ENCODE assay signal across 9 cellular contexts in the genomic region with DNA sequence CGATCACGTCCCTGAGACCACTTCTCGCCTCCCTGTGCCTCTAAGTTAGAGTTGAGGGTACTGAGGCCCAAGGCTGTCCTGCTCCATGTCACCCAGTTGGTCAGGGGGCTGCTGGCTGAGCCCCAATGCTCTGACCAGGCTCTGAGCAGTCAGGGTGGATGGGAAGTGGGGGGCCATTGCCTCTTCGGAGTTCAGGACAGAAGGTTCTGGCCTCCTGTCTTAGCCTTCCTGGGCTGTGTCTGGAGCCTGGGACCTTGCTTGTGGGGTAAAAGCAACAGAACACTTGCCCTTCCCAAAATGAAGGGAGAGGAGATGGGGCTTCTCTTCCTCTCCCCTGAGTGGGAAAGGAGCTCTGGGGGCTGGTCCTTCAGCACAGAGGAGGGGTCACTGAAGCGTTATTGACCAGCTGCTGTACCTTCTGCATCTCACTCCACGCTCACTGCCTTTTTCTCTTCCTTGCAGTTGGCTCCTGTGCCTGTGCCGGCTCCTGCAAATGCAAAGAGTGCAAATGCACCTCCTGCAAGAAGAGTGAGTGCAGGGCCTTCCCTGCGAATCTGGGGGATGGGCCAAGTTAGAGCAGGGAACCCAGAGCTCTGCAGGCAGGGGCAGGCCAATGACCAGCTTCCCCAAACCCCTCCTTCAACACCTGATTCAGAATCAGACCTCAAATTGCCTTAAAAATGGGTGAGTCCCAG. TPM values are rescaled to one million over a fixed set of nuclear protein-coding genes. Genes with fewer than 3 reads are reported as not detected.
A peak's percentile ranks its signal among the peaks of the same experiment; 100 is the strongest.
DNase-seq lines count a peak whose midpoint lies in the region; TF ChIP-seq lines count a peak whose summit lies in the region.
"Had no signal": no experiment of that assay in that cellular context is flagged by ENCODE, and none has a peak within 500 bp of the region (broad histone marks: within the 10 kb centered on the region; RNA-seq: fewer than 3 reads in every experiment).

No MANE protein-coding gene starts in this region.

- H3K36me3 Mint-ChIP-seq in activated naive CD4-positive, alpha-beta T cell treated with anti-CD3 and anti-CD28 coated beads for 36 hours (ENCODE audit: low read depth): peaks cover 4% of the 10 kb centered on the region

- intact Hi-C loops in activated naive CD4-positive, alpha-beta T cell treated with anti-CD3 and anti-CD28 coated beads for 36 hours (cut with micrococcal nuclease): loop anchor here (1.0 to 5.0 kb wide), 12 partner anchors 9 to 326 kb away; a partner anchor contains a TSS
- intact Hi-C loops in posterior vena cava (cut with DNase I): no loop called here

- no peaks in the 10 kb centered on the region for H3K27me3 Mint-ChIP-seq in activated naive CD4-positive, alpha-beta T cell treated with anti-CD3 and anti-CD28 coated beads for 36 hours (ENCODE audit: low read depth)

- no peaks in the 10 kb centered on the region for H3K36me3 ChIP-seq in SJCRH30

- H3K9me3 Mint-ChIP-seq in activated naive CD4-positive, alpha-beta T cell treated with anti-CD3 and anti-CD28 coated beads for 36 hours: peaks cover 3% of the 10 kb centered on the region

- no peaks in the 10 kb centered on the region for H3K27me3 ChIP-seq in SJCRH30

- no peaks in the 10 kb centered on the region for H3K9me3 ChIP-seq in SJCRH30 (replicated peaks)

- peak overlapping the region; percentile 92 for H3K4me3 Mint-ChIP-seq in activated naive CD4-positive, alpha-beta T cell treated with anti-CD3 and anti-CD28 coated beads for 36 hours

- peak overlapping the region; percentile 70 for H3K4me3 ChIP-seq in SJCRH30
- peak overlapping the region; percentile 97 for H3K4me3 ChIP-seq in epithelial cell of proximal tubule (ENCODE audit: low read depth, low read length)

- H3K4me1 Mint-ChIP-seq in activated naive CD4-positive, alpha-beta T cell treated with anti-CD3 and anti-CD28 coated beads for 36 hours (ENCODE audit: low read depth): peaks cover 19% of the 10 kb centered on the region

- H3K4me1 ChIP-seq in SJCRH30: peaks cover 8% of the 10 kb centered on the region

- peak; percentile 28 for DNase-seq in activated naive CD4-positive, alpha-beta T cell treated with anti-CD3 and anti-CD28 coated beads for 36 hours
- DNase-seq in activated naive CD4-positive, alpha-beta T cell treated with anti-CD3 and anti-CD28 coated beads, Interleukin-2, amount 50 U/mL, for 16 hours: no peak
- DNase-seq in SJCRH30: no peak
- DNase-seq in epithelial cell of proximal tubule (ENCODE audit: low read depth): no peak
- DNase-seq in posterior vena cava (ENCODE audit: low spot score): peak; percentile 80
- DNase-seq in activated CD4-positive, CD25-positive, alpha-beta regulatory T cell treated with anti-CD3 and anti-CD28 coated beads, Interleukin-2, amount 50 U/mL, for 72 hours: no peak
- no peak for DNase-seq in NCI-H2081 treated with DMSO at 0.1 percent for 48 hours (lab: John Stamatoyannopoulos, UW)
- no peak for DNase-seq in NCI-H446 (lab: John Stamatoyannopoulos, UW)

- CTCF ChIA-PET in activated naive CD4-positive, alpha-beta T cell treated with anti-CD3 and anti-CD28 coated beads for 36 hours (lab: Charles Lee): interaction anchor here (1.2 to 3.9 kb wide), 4 partner anchors 9 to 169 kb away, joined by 3 to 19 read pairs (median 4); no protein-coding TSS in a partner anchor

- H3K27ac Mint-ChIP-seq in activated naive CD4-positive, alpha-beta T cell treated with anti-CD3 and anti-CD28 coated beads for 36 hours: peak overlapping the region; percentile 83

- TF ChIP-seq CTCF in epithelial cell of proximal tubule (conservative IDR thresholded peaks at IDR 0.05; ENCODE audit: low read depth, low read length): no peak

- peak overlapping the region; percentile 35 for H3K27ac ChIP-seq in SJCRH30

RNA-seq across cellular contexts. Expression of a gene that starts 0.6 kb away (rescaled TPM):
- 10 to 100 TPM; 49.9 to 57.9 TPM for total RNA-seq in activated naive CD4-positive, alpha-beta T cell treated with anti-CD3 and anti-CD28 coated beads for 36 hours
- total RNA-seq in SJCRH30 (2014; rRNA removed; shearing (Covaris generic)): 95.4 and 97.1 TPM in 2 replicates
- total RNA-seq in epithelial cell of proximal tubule (87.8 and 132 TPM in 2 replicates), posterior vena cava (100 to 1,000 TPM; 459 to 753 TPM)

RNA-seq across cellular contexts. Expression of a gene that starts 13.2 kb away (rescaled TPM):
- total RNA-seq in activated naive CD4-positive, alpha-beta T cell treated with anti-CD3 and anti-CD28 coated beads for 36 hours: 1 to 10 TPM; 5.4 to 7.4 TPM
- total RNA-seq in SJCRH30 (2014; rRNA removed; shearing (Covaris generic)): not detected in 2 replicates
- total RNA-seq in epithelial cell of proximal tubule (15.4 and 781 TPM in 2 replicates), posterior vena cava (1 to 10 TPM in 1 of 2 donors, not detected in 1; 2.0 TPM)
- total RNA-seq: dermis microvascular lymphatic vessel endothelial cell had no signal

RNA-seq across cellular contexts. Expression of a gene that starts 15.0 kb away (rescaled TPM):
- 10 to 100 TPM; 22.4 to 23.8 TPM for total RNA-seq in activated naive CD4-positive, alpha-beta T cell treated with anti-CD3 and anti-CD28 coated beads for 36 hours
- total RNA-seq in SJCRH30 (2014; rRNA removed; shearing (Covaris generic)): not detected in 2 replicates
- total RNA-seq in epithelial cell of proximal tubule (40.2 and 1,970 TPM in 2 replicates), posterior vena cava (10 to 100 TPM; 14.0 to 26.7 TPM)
- total RNA-seq: dermis microvascular lymphatic vessel endothelial cell had no signal

RNA-seq across cellular contexts. Expression of a gene that starts 25.1 kb away (rescaled TPM):
- total RNA-seq in activated naive CD4-positive, alpha-beta T cell treated with anti-CD3 and anti-CD28 coated beads for 36 hours: 1 to 10 TPM; 5.4 to 6.4 TPM
- not detected in 2 replicates for total RNA-seq in SJCRH30 (2014; rRNA removed; shearing (Covaris generic))
- total RNA-seq in epithelial cell of proximal tubule (15.3 and 95.8 TPM in 2 replicates), posterior vena cava (10 to 100 TPM in 1 of 2 donors, 1 to 10 TPM in 1; 9.1 to 10.6 TPM)

RNA-seq across cellular contexts. Expression of a gene that starts 31.2 kb away (rescaled TPM):
- not detected for total RNA-seq in activated naive CD4-positive, alpha-beta T cell treated with anti-CD3 and anti-CD28 coated beads for 36 hours
- total RNA-seq in SJCRH30 (2014; rRNA removed; shearing (Covaris generic)): not detected in 2 replicates
- not detected in 2 replicates for total RNA-seq in epithelial cell of proximal tubule
- not detected for total RNA-seq in posterior vena cava
- total RNA-seq: dermis microvascular lymphatic vessel endothelial cell had no signal

Comparison
In these comparisons a context has a peak if more than half of its experiments do, and no peak if none do; other contexts are left out.
1. DNase-seq: peak in activated naive CD4-positive, alpha-beta T cell treated with anti-CD3 and anti-CD28 coated beads for 36 hours (single experiment) and posterior vena cava (single experiment); none in activated naive CD4-positive, alpha-beta T cell treated with anti-CD3 and anti-CD28 coated beads, Interleukin-2, amount 50 U/mL, for 16 hours (single experiment), SJCRH30 (0 of 2), epithelial cell of proximal tubule (single experiment), activated CD4-positive, CD25-positive, alpha-beta regulatory T cell treated with anti-CD3 and anti-CD28 coated beads, Interleukin-2, amount 50 U/mL, for 72 hours (single experiment), NCI-H2081 treated with DMSO at 0.1 percent for 48 hours (single experiment) and NCI-H446 (0 of 2).